9 cellular contexts compared by ENCODE assay signal in the genomic region with DNA sequence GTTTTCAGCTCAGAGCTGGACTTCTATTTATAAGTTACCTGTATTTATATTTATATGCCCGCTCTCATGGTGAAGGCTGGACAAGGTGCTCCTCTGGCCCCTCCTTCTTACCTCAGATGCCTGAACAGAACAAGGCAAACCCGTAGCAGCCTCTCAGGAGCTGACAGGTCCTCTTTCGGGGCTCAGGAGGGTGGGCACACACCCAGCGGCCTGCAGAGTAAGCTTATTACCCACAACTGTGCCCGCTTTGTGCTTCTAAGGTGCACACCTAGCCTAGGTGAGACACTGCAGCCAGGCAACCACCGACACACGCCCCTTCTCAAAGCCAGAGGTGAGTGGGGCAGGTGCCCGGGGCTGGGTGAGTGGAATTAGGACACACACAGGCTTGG. TPM values are rescaled to one million over a fixed set of nuclear protein-coding genes. Genes with fewer than 3 reads are reported as not detected.
DNase-seq lines count a peak whose midpoint lies in the region; ATAC-seq, FAIRE-seq and TF ChIP-seq lines count a peak whose summit lies in the region.
"Had no signal": no experiment of that assay in that cellular context is flagged by ENCODE, and none has a peak within 500 bp of the region (broad histone marks: within the 10 kb centered on the region; RNA-seq: fewer than 3 reads in every experiment).

No MANE protein-coding gene starts in this region.

- H4K5ac ChIP-seq in H1 (ENCODE audit: insufficient read length, low read depth, low read length), result no peak overlapping the region

- H3K9me3 ChIP-seq in H1 (ENCODE audit: insufficient read depth in 2 of 2, low read depth in 1 of 2, low read length in 1 of 2) (no peaks in the 10 kb centered on the region), neural cell (ENCODE audit: low read length) (no peaks in the 10 kb centered on the region)

- no peak overlapping the region for H3K14ac ChIP-seq in H1 (ENCODE audit: insufficient read length)

- peak; percentile 64 for TF ChIP-seq CTCF in KMS-11 (conservative IDR thresholded peaks at IDR 0.05; ENCODE audit: low read depth, low read length)
- TF ChIP-seq CTCF in H1 (IDR thresholded peaks at IDR 0.05; ENCODE audit: control extremely low read depth in 1 of 3, insufficient read depth in 1 of 3, low read depth in 1 of 3, low read length in 3 of 3), result no peak
- TF ChIP-seq CTCF in neural cell (IDR thresholded peaks at IDR 0.05; ENCODE audit: poor library complexity, severe bottlenecking), result no peak

- CTCF ChIA-PET in H1 (lab: Charles Lee; ENCODE audit: partially characterized antibody), result interaction anchor here (0.8 to 38.8 kb wide), 21 partner anchors 8 to 288 kb away, joined by 3 to 1084 read pairs (median 6); a partner anchor contains a TSS

- H3K36me3 ChIP-seq in ACC112 (ENCODE audit: insufficient read depth, low read length) (peaks cover 9% of the 10 kb centered on the region; the same call in 1 of the 2 replicates), KMS-11 (ENCODE audit: insufficient read depth) (no peaks in the 10 kb centered on the region), H1 (ENCODE audit: control insufficient read depth in 2 of 4, insufficient read depth in 4 of 4, low read length in 3 of 4) (peaks cover 13 to 30% (median 15%) of the 10 kb centered on the region in 4 experiments; a peak in 6 of 8 replicates), neural cell (ENCODE audit: insufficient read depth, low read length) (no peaks in the 10 kb centered on the region)

- H3K9me2 ChIP-seq in neural cell (ENCODE audit: insufficient read depth, low read length), result no peaks in the 10 kb centered on the region

- H3K27ac ChIP-seq in ACC112 (ENCODE audit: low read depth, low read length) (peak overlapping the region; percentile 60), KMS-11 (no peak overlapping the region), H1 (ENCODE audit: low read depth, low read length) (no peak overlapping the region), neural cell (ENCODE audit: low read length) (no peak overlapping the region)

- H2BK5ac ChIP-seq in H1 (ENCODE audit: low read depth, low read length), result peak overlapping the region; percentile 16; the same call in 1 of the 2 replicates

- 74% methylated on average over 8 of the region's 8 CpGs; no CpG with 5 or more reads in 1 of the 2 experiments for WGBS in H1 (ENCODE audit: extremely low coverage in 1 of 2, insufficient coverage in 1 of 2, insufficient read length in 1 of 2, insufficient replicate concordance in 2 of 2, low coverage in 1 of 2, low lambda C conversion rate in 2 of 2, missing lambda C conversion rate in 1 of 2), 2 experiments

- H4K8ac ChIP-seq in H1 (ENCODE audit: extremely low read depth, insufficient read depth, low read length), result no peak overlapping the region

- no peaks in the 10 kb centered on the region for H4K20me1 ChIP-seq in KMS-11 (ENCODE audit: insufficient read depth)
- no peaks in the 10 kb centered on the region for H4K20me1 ChIP-seq in H1 (replicated peaks in 1 of 2; ENCODE audit: control insufficient read depth in 1 of 2, insufficient read depth in 2 of 2, low read length in 2 of 2)
- H4K20me1 ChIP-seq in neural cell (ENCODE audit: insufficient read depth), result no peaks in the 10 kb centered on the region

- no peak overlapping the region for H2BK15ac ChIP-seq in H1 (ENCODE audit: low read length)

- POLR2A ChIA-PET in H1 (lab: Charles Lee; ENCODE audit: partially characterized antibody), result interaction anchor here (0.9 to 6.0 kb wide), 12 partner anchors 9 to 96 kb away, joined by 3 to 51 read pairs (median 4); a partner anchor contains a TSS

- H2AK5ac ChIP-seq in H1 (ENCODE audit: low read depth, low read length), result no peak overlapping the region

- H3K4me1 ChIP-seq in ACC112 (ENCODE audit: control insufficient read depth, insufficient read depth, low read length, unreplicated experiment) (peaks cover 43% of the 10 kb centered on the region), KMS-11 (ENCODE audit: low read depth, poor library complexity, severe bottlenecking) (peaks cover 29% of the 10 kb centered on the region), H1 (replicated peaks in 1 of 4; ENCODE audit: control insufficient read depth in 3 of 4, insufficient read depth in 4 of 4, low read length in 3 of 4) (peaks cover 2 to 16% (median 5%) of the 10 kb centered on the region in 4 experiments)

- H2BK120ac ChIP-seq in H1 (replicated peaks; ENCODE audit: low read depth, low read length), result no peak overlapping the region

- H2BK20ac ChIP-seq in H1 (ENCODE audit: low read length), result no peak overlapping the region

- TF ChIP-seq EP300 in H1 (IDR thresholded peaks at IDR 0.05; ENCODE audit: borderline replicate concordance in 1 of 2, low read depth in 2 of 2, low read length in 2 of 2) (no peak), neural cell (conservative IDR thresholded peaks at IDR 0.05; ENCODE audit: poor library complexity, severe bottlenecking) (no peak)

- no peaks in the 10 kb centered on the region for H3F3A ChIP-seq in neural cell (ENCODE audit: insufficient read depth, low read length, poor library complexity, severe bottlenecking)

- DNase-seq in H1 (ENCODE audit: low read depth in 1 of 2, low spot score in 2 of 2) (no peak), CD1c-positive myeloid dendritic cell (ENCODE audit: extremely low spot score) (no peak), NCI-H1092 (lab: John Stamatoyannopoulos, UW) (no peak)

- TF ChIP-seq RAD21 in H1 (IDR thresholded peaks at IDR 0.05 in 1 of 2, conservative IDR thresholded peaks at IDR 0.05 in 1 of 2; ENCODE audit: low read depth in 2 of 2, low read length in 2 of 2) (no peak), neural cell (conservative IDR thresholded peaks at IDR 0.05) (no peak)

- H3K23ac ChIP-seq in H1 (ENCODE audit: insufficient read length), result no peak overlapping the region

- H3K79me2 ChIP-seq in ACC112 (ENCODE audit: control insufficient read depth, insufficient read depth, low read length, unreplicated experiment) (peaks cover 13% of the 10 kb centered on the region), KMS-11 (ENCODE audit: insufficient read depth, low read depth) (peaks cover 12% of the 10 kb centered on the region; the same call in 1 of the 2 replicates), H1 (ENCODE audit: control insufficient read depth in 1 of 2, insufficient read depth in 2 of 2, low read length in 2 of 2) (peaks cover 7 to 14% of the 10 kb centered on the region in 2 experiments), neural cell (replicated peaks; ENCODE audit: insufficient read depth, low read length) (peaks cover 12% of the 10 kb centered on the region)

- no peak overlapping the region for H4K91ac ChIP-seq in H1 (replicated peaks; ENCODE audit: insufficient read length, low read length)

- peak overlapping the region; percentile 9; the same call in 1 of the 2 replicates for H3K4me2 ChIP-seq in KMS-11
- H3K4me2 ChIP-seq in H1 (ENCODE audit: insufficient read depth in 1 of 2, low read depth in 2 of 2, low read length in 2 of 2), result no peak overlapping the region
- H3K4me2 ChIP-seq in neural cell (ENCODE audit: low read length), result no peak overlapping the region
- H3K4me2 ChIP-seq: GM23338 had no signal

- H3K18ac ChIP-seq in H1 (ENCODE audit: extremely low read depth, low read length), result no peak overlapping the region

- ATAC-seq in GM18498 (IDR thresholded peaks at IDR 0.05; ENCODE audit: unreplicated experiment), result no peak
- no peak for ATAC-seq in HG02610 (IDR thresholded peaks at IDR 0.05; ENCODE audit: unreplicated experiment)

- H3K56ac ChIP-seq in H1 (replicated peaks; ENCODE audit: insufficient read length, low read depth, low read length), result no peak overlapping the region

- H3K23me2 ChIP-seq in H1 (ENCODE audit: low read depth, low read length), result peaks cover 6% of the 10 kb centered on the region; the same call in 1 of the 2 replicates

- no peak for TF ChIP-seq POLR2A in H1 (IDR thresholded peaks at IDR 0.05; ENCODE audit: control extremely low read depth in 1 of 2, low read depth in 2 of 2, low read length in 2 of 2)

- H3K27me3 ChIP-seq in ACC112 (ENCODE audit: insufficient read depth, low read length) (no peaks in the 10 kb centered on the region), KMS-11 (ENCODE audit: insufficient read depth, low read depth) (no peaks in the 10 kb centered on the region; the same call in 1 of the 2 replicates), H1 (replicated peaks in 1 of 4; ENCODE audit: control insufficient read depth in 3 of 4, extremely low read depth in 1 of 4, insufficient read depth in 3 of 4, low read length in 3 of 4) (no peaks in the 10 kb centered on the region), neural cell (ENCODE audit: insufficient read depth, low read depth, low read length) (no peaks in the 10 kb centered on the region)

- 0 out of 2 replicates have a peak, but pooled peaks cover 2% of the 10 kb centered on the region for H3K79me1 ChIP-seq in H1 (ENCODE audit: low read depth, low read length)

- H3K4me3 ChIP-seq in ACC112 (ENCODE audit: low read depth, low read length) (0 out of 2 replicates have a peak overlapping the region, but pooled peaks have one; percentile 19), KMS-11 (IDR thresholded peaks at IDR 0.05; ENCODE audit: insufficient read depth, low read depth, low read length) (no peak overlapping the region), H1 (ENCODE audit: extremely low read depth in 1 of 4, insufficient read depth in 2 of 4, low read depth in 3 of 4, low read length in 4 of 4) (no peak overlapping the region), neural cell (ENCODE audit: low read length) (no peak overlapping the region)
- H3K4me3 ChIP-seq: GM23338 had no signal

- H3K4ac ChIP-seq in H1 (replicated peaks; ENCODE audit: insufficient read length, low read depth, low read length), result no peak overlapping the region

- H3K9ac ChIP-seq in KMS-11, result no peak overlapping the region
- no peak overlapping the region for H3K9ac ChIP-seq in H1 (replicated peaks in 1 of 4; ENCODE audit: extremely low read depth in 1 of 4, low read depth in 3 of 4, low read length in 3 of 4)
- no peak overlapping the region for H3K9ac ChIP-seq in neural cell (ENCODE audit: low read length)

- FAIRE-seq in H1 (lab: Jason Lieb, UNC), result no peak

- H2BK12ac ChIP-seq in H1 (ENCODE audit: low read depth, low read length), result no peak overlapping the region

- H2AFZ ChIP-seq in ACC112 (ENCODE audit: low read length, unreplicated experiment), result no peak overlapping the region
- no peak overlapping the region for H2AFZ ChIP-seq in KMS-11 (ENCODE audit: low read depth)
- no peak overlapping the region for H2AFZ ChIP-seq in H1 (ENCODE audit: low read length)
- H2AFZ ChIP-seq in neural cell (ENCODE audit: low read depth, low read length), result no peak overlapping the region
- H2AFZ ChIP-seq: GM23338 had no signal

RNA-seq across cellular contexts. Expression of a gene that starts 5.3 kb away (rescaled TPM):
- total RNA-seq in H1 (2021; fragmentation: NEBNext Ultra II Directional; extraction: Animal tissue kit (Norgen Biotek cat#: 25700)), result 31.1 and 34.5 TPM in 2 replicates
- polyA plus RNA-seq in H1 (2011; rRNA removed) (51.1 and 59.7 TPM in 2 replicates), neural cell (60.2 and 69.9 TPM in 2 replicates)
- 48.5 TPM for polyA plus RNA-seq in H1 (2011; cell fraction: cytosol; rRNA removed)
- polyA plus RNA-seq in H1 (2011; cell fraction: nucleus; rRNA removed), result 37.1 TPM
- polyA plus RNA-seq in H1 (2012, experiment 1 of 2), result 32.8 to 37.6 TPM (median 36.5 TPM) in 4 replicates
- 31.9 TPM for polyA plus RNA-seq in H1 (2012, experiment 2 of 2)
- 32.6 TPM for polyA plus RNA-seq in H1 (2013, experiment 1 of 2)
- polyA plus RNA-seq in H1 (2013, experiment 2 of 2), result 33.2 TPM
- polyA minus RNA-seq in H1 (2011; rRNA and poly(A)+ RNA removed), result 32.4 and 37.8 TPM in 2 replicates
- 20.8 TPM for polyA minus RNA-seq in H1 (2011; cell fraction: cytosol; rRNA and poly(A)+ RNA removed)
- 21.5 TPM for polyA minus RNA-seq in H1 (2011; cell fraction: nucleus; rRNA and poly(A)+ RNA removed)
- polyA minus RNA-seq in neural cell, result 59.3 and 68.2 TPM in 2 replicates

RNA-seq across cellular contexts. Expression of a gene that starts 7.9 kb away (rescaled TPM):
- total RNA-seq in H1 (2021; fragmentation: NEBNext Ultra II Directional; extraction: Animal tissue kit (Norgen Biotek cat#: 25700)), result 129 and 148 TPM in 2 replicates
- polyA plus RNA-seq in H1 (2011; rRNA removed), result 21.6 and 31.0 TPM in 2 replicates
- 45.3 TPM for polyA plus RNA-seq in H1 (2011; cell fraction: cytosol; rRNA removed)
- 36.9 TPM for polyA plus RNA-seq in H1 (2011; cell fraction: nucleus; rRNA removed)
- 142 to 161 TPM (median 147 TPM) in 4 replicates for polyA plus RNA-seq in H1 (2012, experiment 1 of 2)
- 32.5 TPM for polyA plus RNA-seq in H1 (2012, experiment 2 of 2)
- polyA plus RNA-seq in H1 (2013, experiment 1 of 2), result 109 TPM
- polyA plus RNA-seq in H1 (2013, experiment 2 of 2), result 105 TPM
- 77.7 and 86.8 TPM in 2 replicates for polyA minus RNA-seq in H1 (2011; rRNA and poly(A)+ RNA removed)
- 44.3 TPM for polyA minus RNA-seq in H1 (2011; cell fraction: cytosol; rRNA and poly(A)+ RNA removed)
- 95.7 TPM for polyA minus RNA-seq in H1 (2011; cell fraction: nucleus; rRNA and poly(A)+ RNA removed)
- 107 and 126 TPM in 2 replicates for polyA plus RNA-seq in neural cell
- polyA minus RNA-seq in neural cell, result 118 and 137 TPM in 2 replicates

RNA-seq across cellular contexts. Expression of a gene that starts 25.2 kb away (rescaled TPM):
- total RNA-seq in H1 (2021; fragmentation: NEBNext Ultra II Directional; extraction: Animal tissue kit (Norgen Biotek cat#: 25700)), result 1.4 TPM in 2 replicates
- polyA plus RNA-seq in H1 (2011; rRNA removed) (1.0 and 1.5 TPM in 2 replicates), neural cell (3.0 and 5.2 TPM in 2 replicates)
- 1.1 TPM for polyA plus RNA-seq in H1 (2011; cell fraction: cytosol; rRNA removed)
- 1.8 TPM for polyA plus RNA-seq in H1 (2011; cell fraction: nucleus; rRNA removed)
- polyA plus RNA-seq in H1 (2012, experiment 1 of 2), result 0.64 to 1.3 TPM (median 1.1 TPM) in 4 replicates
- 0.63 TPM for polyA plus RNA-seq in H1 (2012, experiment 2 of 2)
- 0.61 TPM for polyA plus RNA-seq in H1 (2013, experiment 1 of 2)
- polyA plus RNA-seq in H1 (2013, experiment 2 of 2), result 0.57 TPM
- polyA minus RNA-seq in H1 (2011; rRNA and poly(A)+ RNA removed), result 1.1 and 1.4 TPM in 2 replicates
- 1.5 TPM for polyA minus RNA-seq in H1 (2011; cell fraction: cytosol; rRNA and poly(A)+ RNA removed)
- 1.8 TPM for polyA minus RNA-seq in H1 (2011; cell fraction: nucleus; rRNA and poly(A)+ RNA removed)
- polyA minus RNA-seq in neural cell, result 3.4 and 4.6 TPM in 2 replicates

RNA-seq across cellular contexts. Expression of a gene that starts 58.6 kb away (rescaled TPM):
- 60.6 and 64.2 TPM in 2 replicates for total RNA-seq in H1 (2021; fragmentation: NEBNext Ultra II Directional; extraction: Animal tissue kit (Norgen Biotek cat#: 25700))
- 21.9 and 43.3 TPM in 2 replicates for polyA plus RNA-seq in H1 (2011; rRNA removed)
- 31.8 TPM for polyA plus RNA-seq in H1 (2011; cell fraction: cytosol; rRNA removed)
- polyA plus RNA-seq in H1 (2011; cell fraction: nucleus; rRNA removed), result 43.7 TPM
- polyA plus RNA-seq in H1 (2012, experiment 1 of 2), result 33.1 to 53.1 TPM (median 45.5 TPM) in 4 replicates
- polyA plus RNA-seq in H1 (2012, experiment 2 of 2), result 41.2 TPM
- polyA plus RNA-seq in H1 (2013, experiment 1 of 2), result 29.7 TPM
- 28.7 TPM for polyA plus RNA-seq in H1 (2013, experiment 2 of 2)
- polyA minus RNA-seq in H1 (2011; rRNA and poly(A)+ RNA removed), result 77.8 and 84.7 TPM in 2 replicates
- 41.2 TPM for polyA minus RNA-seq in H1 (2011; cell fraction: cytosol; rRNA and poly(A)+ RNA removed)
- polyA minus RNA-seq in H1 (2011; cell fraction: nucleus; rRNA and poly(A)+ RNA removed), result 33.4 TPM
- polyA plus RNA-seq in neural cell, result 27.7 and 29.6 TPM in 2 replicates
- polyA minus RNA-seq in neural cell, result 52.7 and 52.8 TPM in 2 replicates
